12 cellular contexts compared by ENCODE assay signal in genomic region chr2:205650450-205650849, GRCh38. TPM values are rescaled to one million over a fixed set of nuclear protein-coding genes. Genes with fewer than 3 reads are reported as not detected.
DNase-seq lines count a peak whose midpoint lies in the region; ATAC-seq and TF ChIP-seq lines count a peak whose summit lies in the region.
"Had no signal": no experiment of that assay in that cellular context is flagged by ENCODE, and none has a peak within 500 bp of the region (broad histone marks: within the 10 kb centered on the region; RNA-seq: fewer than 3 reads in every experiment).

No MANE protein-coding gene starts in this region.

- H3K27me3 ChIP-seq in neuron (ENCODE audit: insufficient read depth, low read length) = no peaks in the 10 kb centered on the region

- POLR2A ChIA-PET in RWPE1 (lab: Yijun Ruan, JAX; ENCODE audit: low non-redundant PET) = no interaction called here

- H3K4me3 ChIP-seq in neuron (ENCODE audit: low read length) = no peak overlapping the region
- H3K4me3 ChIP-seq: prostate gland, thoracic aorta had no signal

- no peak for ATAC-seq in GM18858 (IDR thresholded peaks at IDR 0.05; ENCODE audit: unreplicated experiment)
- ATAC-seq in sciatic nerve = no peak

- TF ChIP-seq CTCF in RWPE1 (conservative IDR thresholded peaks at IDR 0.05; ENCODE audit: low read depth) = no peak

- peak; percentile 84 for DNase-seq in GM03348 (ENCODE audit: low spot score)
- DNase-seq in RWPE1 (ENCODE audit: low spot score) = peak; percentile 67
- DNase-seq in fibroblast of peridontal ligament (ENCODE audit: extremely low read depth) = peak; percentile 86
- DNase-seq in NCI-H510A (lab: John Stamatoyannopoulos, UW) = no peak
- no peak for DNase-seq in T1000 (lab: John Stamatoyannopoulos, UW)
- DNase-seq in sciatic nerve (ENCODE audit: low spot score) = no peak
- DNase-seq: HCEC 1CT, NCI-H1417 had no signal

- no peaks in the 10 kb centered on the region for H3K9me3 ChIP-seq in neuron (ENCODE audit: low read length)
- H3K9me3 ChIP-seq: prostate gland, thoracic aorta had no signal

- CTCF ChIA-PET in RWPE1 (lab: Yijun Ruan, JAX) = no interaction called here

- no peak overlapping the region for H3K27ac ChIP-seq in RWPE1
- H3K27ac ChIP-seq: prostate gland, thoracic aorta had no signal

- no peaks in the 10 kb centered on the region for H3K36me3 ChIP-seq in neuron (ENCODE audit: insufficient read depth, low read length)
- H3K36me3 ChIP-seq: prostate gland, thoracic aorta had no signal

- H3K4me1 ChIP-seq in neuron (ENCODE audit: insufficient read depth, low read length) = peaks cover 16% of the 10 kb centered on the region
- H3K4me1 ChIP-seq: prostate gland had no signal

- peak overlapping the region; percentile 0 for H2AFZ ChIP-seq in neuron (ENCODE audit: low read depth, low read length)

- intact Hi-C loops in sciatic nerve (cut with DNase I) = no loop called here

RNA-seq across cellular contexts. Expression of gene NRP2, which starts 31.9 kb away (rescaled TPM):
- total RNA-seq in sciatic nerve = 316 TPM

Comparison
In these comparisons a context has a peak if more than half of its experiments do, and no peak if none do; other contexts are left out.
1. DNase-seq: peak in GM03348 (single experiment), RWPE1 (single experiment) and fibroblast of peridontal ligament (single experiment); none in NCI-H510A (single experiment), T1000 (single experiment) and sciatic nerve (single experiment).